8 cellular contexts compared by ENCODE assay signal in the genomic region with DNA sequence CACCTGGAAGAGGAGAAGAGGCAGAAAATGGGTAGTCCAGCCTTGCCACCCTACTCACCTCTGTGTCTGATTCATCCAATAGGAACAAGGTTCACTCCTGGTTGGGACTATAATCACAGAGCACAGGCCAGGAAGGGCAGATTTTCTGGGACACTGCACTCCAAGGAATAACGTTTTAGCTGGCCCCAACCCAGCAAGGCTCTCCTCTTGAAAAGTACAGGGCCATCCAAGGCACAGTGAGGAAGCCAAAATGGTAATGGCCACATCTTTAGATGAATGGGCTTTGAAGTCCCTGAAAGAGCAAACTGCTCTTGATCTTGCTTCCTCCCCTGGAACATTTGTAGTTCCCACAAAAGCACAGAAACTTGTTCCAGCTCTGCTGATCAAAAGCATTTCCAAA.
"Had no signal": no experiment of that assay in that cellular context is flagged by ENCODE, and none has a peak within 500 bp of the region (broad histone marks: within the 10 kb centered on the region; RNA-seq: fewer than 3 reads in every experiment).

No MANE protein-coding gene starts in this region.

- DNase-seq: H9, HCEC 1CT, IMR-90 had no signal

- H3K4me3 ChIP-seq: GM23338, K562 had no signal

- H2AFZ ChIP-seq: GM23338 had no signal

- H3K4me2 ChIP-seq: GM23338 had no signal

- FAIRE-seq: H1, H54, HTR-8/SVneo had no signal
